Comparison of ENCODE assay signal across 10 cellular contexts in the genomic region with DNA sequence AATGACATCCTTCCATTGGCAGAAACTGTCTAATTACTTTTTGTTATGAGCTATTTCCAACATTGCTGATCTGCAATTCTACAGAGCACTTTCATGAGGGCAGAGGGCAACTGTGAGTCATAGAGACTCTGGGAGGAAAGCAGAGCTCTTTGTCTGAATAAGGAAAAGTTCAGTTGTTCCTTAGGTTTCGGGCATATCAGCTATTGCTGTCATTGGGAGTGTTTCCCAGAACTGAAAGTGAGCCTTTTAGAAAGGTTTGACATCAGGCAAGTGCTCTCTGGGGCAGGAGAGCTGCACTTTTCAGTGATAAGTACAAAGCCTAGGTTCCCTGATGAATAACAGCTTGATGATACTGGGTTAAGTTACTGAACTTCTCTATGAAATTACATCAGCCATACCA.
DNase-seq lines count a peak whose midpoint lies in the region; ATAC-seq and TF ChIP-seq lines count a peak whose summit lies in the region.
"Had no signal": no experiment of that assay in that cellular context is flagged by ENCODE, and none has a peak within 500 bp of the region (broad histone marks: within the 10 kb centered on the region; RNA-seq: fewer than 3 reads in every experiment).

No MANE protein-coding gene starts in this region.

- peak overlapping the region; percentile 5 to 55 (median 47) for H3K27ac ChIP-seq in esophagus muscularis mucosa (replicated peaks in 1 of 4)
- H3K27ac ChIP-seq in mucosa of rectum (ENCODE audit: low read depth in 2 of 2, low read length in 2 of 2), result peak overlapping the region; percentile 87 to 94
- H3K27ac ChIP-seq in vagina, result peak overlapping the region; percentile 82
- H3K27ac ChIP-seq: 22Rv1, neutrophil had no signal

- ATAC-seq in Right ventricle myocardium inferior, result peak; percentile 80
- ATAC-seq in HG02870 (IDR thresholded peaks at IDR 0.05; ENCODE audit: unreplicated experiment), result no peak
- no peak for ATAC-seq in HG03025 (IDR thresholded peaks at IDR 0.05; ENCODE audit: low FRiP score, unreplicated experiment)

- no peaks in the 10 kb centered on the region for H3K9me3 ChIP-seq in esophagus muscularis mucosa
- no peaks in the 10 kb centered on the region for H3K9me3 ChIP-seq in mucosa of rectum (ENCODE audit: control insufficient read depth in 2 of 2, low read length in 2 of 2)
- H3K9me3 ChIP-seq in vagina, result no peaks in the 10 kb centered on the region
- H3K9me3 ChIP-seq: neutrophil had no signal

- H3K9ac ChIP-seq in mucosa of rectum (ENCODE audit: low read depth in 1 of 2, low read length in 2 of 2), result peak overlapping the region in 1 of 2 donors; percentile 65

- no peak for TF ChIP-seq EP300 in esophagus muscularis mucosa (IDR thresholded peaks at IDR 0.05)

- TF ChIP-seq CTCF in esophagus muscularis mucosa (IDR thresholded peaks at IDR 0.05) (no peak), vagina (IDR thresholded peaks at IDR 0.05) (no peak)

- 47% methylated on average over 1 of the region's 1 CpG for WGBS in esophagus muscularis mucosa

- DNase-seq in Right ventricle myocardium inferior (ENCODE audit: missing footprints) (no peak), cardiac septum (ENCODE audit: low spot score) (no peak), esophagus muscularis mucosa (ENCODE audit: extremely low spot score) (no peak), vagina (ENCODE audit: extremely low spot score in 2 of 2) (no peak)
- no peak for DNase-seq in activated CD4-positive, alpha-beta T cell treated with anti-CD3 and anti-CD28 coated beads, Interleukin-2, amount 50 U/mL, for 4 hours

- H3K27me3 ChIP-seq in esophagus muscularis mucosa, result no peaks in the 10 kb centered on the region
- no peaks in the 10 kb centered on the region for H3K27me3 ChIP-seq in mucosa of rectum (ENCODE audit: control insufficient read depth in 2 of 2, insufficient read depth in 2 of 2, low read length in 2 of 2)
- H3K27me3 ChIP-seq in vagina, result no peaks in the 10 kb centered on the region
- H3K27me3 ChIP-seq: neutrophil had no signal

- peaks cover 6 to 32% (median 10%) of the 10 kb centered on the region in 4 donors for H3K4me1 ChIP-seq in esophagus muscularis mucosa
- H3K4me1 ChIP-seq in mucosa of rectum (ENCODE audit: control insufficient read depth in 2 of 2, insufficient read depth in 2 of 2, low read length in 2 of 2), result peaks cover 13 to 30% of the 10 kb centered on the region in 2 donors
- H3K4me1 ChIP-seq in vagina, result peaks cover 32% of the 10 kb centered on the region

- TF ChIP-seq POLR2A in esophagus muscularis mucosa (IDR thresholded peaks at IDR 0.05; ENCODE audit: low read depth) (no peak), vagina (IDR thresholded peaks at IDR 0.05) (no peak)

- intact Hi-C loops in Right ventricle myocardium inferior (cut with DNase I) (no loop called here), cardiac septum (cut with DNase I) (loop anchor here (5.0 to 10.0 kb wide), 2 partner anchors 34 to 123 kb away; a partner anchor contains a TSS), esophagus muscularis mucosa (cut with DNase I) (no loop called here), vagina (cut with DNase I) (no loop called here)

- H3K36me3 ChIP-seq in esophagus muscularis mucosa (no peaks in the 10 kb centered on the region), mucosa of rectum (ENCODE audit: control insufficient read depth in 2 of 2, insufficient read depth in 2 of 2, low read length in 2 of 2) (no peaks in the 10 kb centered on the region), vagina (no peaks in the 10 kb centered on the region)
- H3K36me3 ChIP-seq: neutrophil had no signal

- no peak overlapping the region for H3K4me3 ChIP-seq in esophagus muscularis mucosa
- no peak overlapping the region for H3K4me3 ChIP-seq in mucosa of rectum (ENCODE audit: low read length in 2 of 2)
- no peak overlapping the region for H3K4me3 ChIP-seq in vagina
